15 cellular contexts compared by ENCODE assay signal in genomic region chr9:137191245-137191644, GRCh38. TPM values are rescaled to one million over a fixed set of nuclear protein-coding genes. Genes with fewer than 3 reads are reported as not detected.
DNase-seq lines count a peak whose midpoint lies in the region; ATAC-seq and TF ChIP-seq lines count a peak whose summit lies in the region.
"Had no signal": no experiment of that assay in that cellular context is flagged by ENCODE, and none has a peak within 500 bp of the region (broad histone marks: within the 10 kb centered on the region; RNA-seq: fewer than 3 reads in every experiment).

No MANE protein-coding gene starts in this region.

- peaks cover 15 to 42% (median 38%) of the 10 kb centered on the region in 4 donors for H3K36me3 ChIP-seq in stomach

- peaks cover 49 to 90% (median 87%) of the 10 kb centered on the region in 4 donors for H3K4me1 ChIP-seq in stomach

- no peak for TF ChIP-seq CTCF in WTC11 (IDR thresholded peaks at IDR 0.05)
- TF ChIP-seq CTCF in stomach (IDR thresholded peaks at IDR 0.05) = no peak

- no peaks in the 10 kb centered on the region for H3K9me3 Mint-ChIP-seq in activated naive CD8-positive, alpha-beta T cell (ENCODE audit: low read depth)
- no peaks in the 10 kb centered on the region for H3K9me3 Mint-ChIP-seq in activated naive CD8-positive, alpha-beta T cell treated with anti-CD3 and anti-CD28 coated beads for 36 hours
- H3K9me3 Mint-ChIP-seq in WTC11 = no peaks in the 10 kb centered on the region
- H3K9me3 Mint-ChIP-seq in effector memory CD8-positive, alpha-beta T cell = no peaks in the 10 kb centered on the region
- H3K9me3 Mint-ChIP-seq: HFFc6, T-cell had no signal

- CTCF ChIA-PET in WTC11 (lab: Charles Lee) = interaction anchor here (0.9 to 3.2 kb wide), 8 partner anchors 14 to 189 kb away, joined by 3 to 24 read pairs (median 6); partner anchors contain the start of gene RNF224

- H3K27me3 ChIP-seq in stomach = no peaks in the 10 kb centered on the region

- POLR2A ChIA-PET in WTC11 (lab: Charles Lee) = interaction anchor here (1.2 to 2.3 kb wide), 2 partner anchors 10 to 19 kb away, joined by 3 to 13 read pairs; partner anchors contain the start of genes TMEM210 and TPRN

- no peaks in the 10 kb centered on the region for H3K27me3 Mint-ChIP-seq in activated naive CD8-positive, alpha-beta T cell
- no peaks in the 10 kb centered on the region for H3K27me3 Mint-ChIP-seq in activated naive CD8-positive, alpha-beta T cell treated with anti-CD3 and anti-CD28 coated beads for 36 hours
- no peaks in the 10 kb centered on the region for H3K27me3 Mint-ChIP-seq in WTC11 (ENCODE audit: low read depth)
- no peaks in the 10 kb centered on the region for H3K27me3 Mint-ChIP-seq in effector memory CD8-positive, alpha-beta T cell
- H3K27me3 Mint-ChIP-seq: T-cell had no signal

- TF ChIP-seq EP300 in stomach (IDR thresholded peaks at IDR 0.05) = no peak

- H3K36me3 Mint-ChIP-seq in activated naive CD8-positive, alpha-beta T cell = no peaks in the 10 kb centered on the region
- H3K36me3 Mint-ChIP-seq in activated naive CD8-positive, alpha-beta T cell treated with anti-CD3 and anti-CD28 coated beads for 36 hours = peaks cover 8% of the 10 kb centered on the region
- no peaks in the 10 kb centered on the region; the same call in 1 of the 2 replicates for H3K36me3 Mint-ChIP-seq in WTC11
- H3K36me3 Mint-ChIP-seq in effector memory CD8-positive, alpha-beta T cell (ENCODE audit: insufficient read depth) = peaks cover 34% of the 10 kb centered on the region

- intact Hi-C loops in stomach (cut with DNase I; ENCODE audit: low total_unique reads) = no loop called here

- no peak overlapping the region for H3K27ac Mint-ChIP-seq in activated naive CD8-positive, alpha-beta T cell
- no peak overlapping the region for H3K27ac Mint-ChIP-seq in activated naive CD8-positive, alpha-beta T cell treated with anti-CD3 and anti-CD28 coated beads for 36 hours
- H3K27ac Mint-ChIP-seq in WTC11 = no peak overlapping the region
- H3K27ac Mint-ChIP-seq in effector memory CD8-positive, alpha-beta T cell = peak overlapping the region; percentile 86 to 95

- DNase-seq in activated naive CD8-positive, alpha-beta T cell treated with anti-CD3 and anti-CD28 coated beads for 36 hours = no peak
- no peak for DNase-seq in WTC11 (ENCODE audit: low spot score)
- no peak for DNase-seq in effector memory CD8-positive, alpha-beta T cell
- no peak for DNase-seq in stomach
- DNase-seq in COLO829 (ENCODE audit: low spot score) = no peak
- no peak for DNase-seq in HuH-7 (ENCODE audit: low spot score)
- DNase-seq: activated CD8-positive, alpha-beta memory T cell treated with anti-CD3 and anti-CD28 coated beads, Interleukin-2, amount 50 U/mL, for 48 hours; GF-D8; HFFc6; NCI-H1436; Right ventricle myocardium superior; stimulated activated CD4-positive, alpha-beta T cell treated with anti-CD3 and anti-CD28 coated beads, Interleukin-2, amount 100 ng/mL, for 24 hours; T-cell had no signal

- H3K4me3 ChIP-seq in stomach = peak overlapping the region in 1 of 4 donors; percentile 99

- ATAC-seq in WTC11 (no peak), GM18873 (IDR thresholded peaks at IDR 0.05; ENCODE audit: low FRiP score, unreplicated experiment) (no peak)
- no peak for ATAC-seq in effector memory CD8-positive, alpha-beta T cell (replicated peaks)
- ATAC-seq: T-cell had no signal

- TF ChIP-seq POLR2A in stomach (IDR thresholded peaks at IDR 0.05) = no peak

- peak overlapping the region in 4 of 5 donors; percentile 86 to 97 (median 96) for H3K27ac ChIP-seq in stomach

- peak overlapping the region; percentile 68 for H3K4me3 Mint-ChIP-seq in activated naive CD8-positive, alpha-beta T cell
- H3K4me3 Mint-ChIP-seq in activated naive CD8-positive, alpha-beta T cell treated with anti-CD3 and anti-CD28 coated beads for 36 hours = no peak overlapping the region
- H3K4me3 Mint-ChIP-seq in WTC11 = peak overlapping the region; percentile 55
- peak overlapping the region in 1 of 2 donors; percentile 51 for H3K4me3 Mint-ChIP-seq in effector memory CD8-positive, alpha-beta T cell

- H3K4me1 Mint-ChIP-seq in activated naive CD8-positive, alpha-beta T cell (ENCODE audit: low read depth) = peaks cover 22% of the 10 kb centered on the region
- H3K4me1 Mint-ChIP-seq in activated naive CD8-positive, alpha-beta T cell treated with anti-CD3 and anti-CD28 coated beads for 36 hours = peaks cover 22% of the 10 kb centered on the region
- H3K4me1 Mint-ChIP-seq in WTC11 = peaks cover 25% of the 10 kb centered on the region
- peaks cover 29% of the 10 kb centered on the region in 2 donors for H3K4me1 Mint-ChIP-seq in effector memory CD8-positive, alpha-beta T cell (ENCODE audit: low read depth in 2 of 2)

- no peaks in the 10 kb centered on the region for H3K9me3 ChIP-seq in stomach

- 53 to 82% (median 71%) methylated on average over 3 of the region's 3 CpGs for WGBS in stomach, 5 donors

TF ChIP-seq in WTC11, 78 proteins besides CTCF, POLR2A, EP300 and RAD21 (continues in another document):
- TF ChIP-seq FOXK1 (CRISPR knock-in tag; IDR thresholded peaks at IDR 0.05) (no peak), E2F5 (CRISPR knock-in tag; IDR thresholded peaks at IDR 0.05) (no peak), AR (CRISPR knock-in tag; IDR thresholded peaks at IDR 0.05) (no peak), NFYB (CRISPR knock-in tag; conservative IDR thresholded peaks at IDR 0.05; ENCODE audit: low read depth) (no peak), TP53 (CRISPR knock-in tag; IDR thresholded peaks at IDR 0.05) (no peak)

RNA-seq across cellular contexts. Expression of gene SSNA1, which starts 2.8 kb away (rescaled TPM):
- 10 to 100 TPM; 78.1 to 80.1 TPM for total RNA-seq in activated naive CD8-positive, alpha-beta T cell treated with anti-CD3 and anti-CD28 coated beads for 36 hours
- 102 to 105 TPM (median 103 TPM) in 3 replicates for total RNA-seq in WTC11 (2021)
- 100 to 1,000 TPM in 2 of 5 donors, 10 to 100 TPM in 3; 28.1 to 154 (median 81.4) TPM for total RNA-seq in stomach
- polyA plus RNA-seq in stomach = 100 to 1,000 TPM; 118 to 146 (median 135) TPM

RNA-seq across cellular contexts. Expression of gene ANAPC2, which starts 2.9 kb away (rescaled TPM):
- 10 to 100 TPM; 42.6 to 48.3 TPM for total RNA-seq in activated naive CD8-positive, alpha-beta T cell treated with anti-CD3 and anti-CD28 coated beads for 36 hours
- total RNA-seq in WTC11 (2021) = 61.0 to 80.9 TPM (median 61.2 TPM) in 3 replicates
- total RNA-seq in stomach = 100 to 1,000 TPM in 1 of 5 donors, 10 to 100 TPM in 4; 35.8 to 147 (median 42.9) TPM
- 10 to 100 TPM; 26.1 to 45.0 (median 40.7) TPM for polyA plus RNA-seq in stomach

RNA-seq across cellular contexts. Expression of gene TPRN, which starts 9.3 kb away (rescaled TPM):
- 1 to 10 TPM; 7.3 to 7.6 TPM for total RNA-seq in activated naive CD8-positive, alpha-beta T cell treated with anti-CD3 and anti-CD28 coated beads for 36 hours
- 33.4 to 43.1 TPM (median 38.1 TPM) in 3 replicates for total RNA-seq in WTC11 (2021)
- total RNA-seq in stomach = 100 to 1,000 TPM in 1 of 5 donors, 10 to 100 TPM in 3, 1 to 10 TPM in 1; 8.8 to 161 (median 25.0) TPM
- polyA plus RNA-seq in stomach = 10 to 100 TPM; 23.5 to 36.9 (median 24.3) TPM

RNA-seq across cellular contexts. Expression of gene TMEM203, which starts 14.2 kb away (rescaled TPM):
- 10 to 100 TPM; 37.9 TPM for total RNA-seq in activated naive CD8-positive, alpha-beta T cell treated with anti-CD3 and anti-CD28 coated beads for 36 hours
- total RNA-seq in WTC11 (2021) (46.7 to 50.6 TPM (median 47.4 TPM) in 3 replicates), stomach (10 to 100 TPM; 20.6 to 33.5 (median 28.0) TPM)
- 10 to 100 TPM; 29.3 to 37.0 (median 35.6) TPM for polyA plus RNA-seq in stomach

RNA-seq across cellular contexts. Expression of gene NDOR1, which starts 14.3 kb away (rescaled TPM):
- 10 to 100 TPM; 37.6 to 38.8 TPM for total RNA-seq in activated naive CD8-positive, alpha-beta T cell treated with anti-CD3 and anti-CD28 coated beads for 36 hours
- total RNA-seq in WTC11 (2021) (40.3 to 49.0 TPM (median 43.2 TPM) in 3 replicates), stomach (100 to 1,000 TPM in 1 of 5 donors, 10 to 100 TPM in 2, 1 to 10 TPM in 1, under 1 TPM in 1; 0.89 to 105 (median 15.5) TPM)
- polyA plus RNA-seq in stomach = 1 to 10 TPM; 4.6 to 9.5 (median 6.4) TPM

Comparison
In these comparisons a context has a peak if more than half of its experiments do, and no peak if none do; other contexts are left out.
1. H3K27ac Mint-ChIP-seq: peak in effector memory CD8-positive, alpha-beta T cell (2 of 2); none in activated naive CD8-positive, alpha-beta T cell (single experiment), activated naive CD8-positive, alpha-beta T cell treated with anti-CD3 and anti-CD28 coated beads for 36 hours (single experiment) and WTC11 (single experiment).